ENCODE assay signal across 8 cellular contexts in genomic region chr2:74199871-74200305, GRCh38. TPM values are rescaled to one million over a fixed set of nuclear protein-coding genes. Genes with fewer than 3 reads are reported as not detected.
A peak's percentile ranks its signal among the peaks of the same experiment; 100 is the strongest.
DNase-seq lines count a peak whose midpoint lies in the region; ATAC-seq and TF ChIP-seq lines count a peak whose summit lies in the region.

No MANE protein-coding gene starts in this region.

- no peak for ATAC-seq in Right ventricle myocardium inferior
- no peak for ATAC-seq in stimulated activated naive CD8-positive, alpha-beta T cell treated with anti-CD3 and anti-CD28 coated beads, Interleukin-15, Interleukin-2, amounts not matched to agents 100 U/mL and 50 U/mL, for 24 hours
- no peak for ATAC-seq in HG02759 (IDR thresholded peaks at IDR 0.05; ENCODE audit: unreplicated experiment)

- no peak for TF ChIP-seq CTCF in left ventricle myocardium inferior (IDR thresholded peaks at IDR 0.05; ENCODE audit: borderline replicate concordance)

- H3K27me3 ChIP-seq in left ventricle myocardium inferior (ENCODE audit: low read depth) = no peaks in the 10 kb centered on the region

- peaks cover 71% of the 10 kb centered on the region for H3K4me1 ChIP-seq in left ventricle myocardium inferior

- H3K27ac ChIP-seq in left ventricle myocardium inferior (replicated peaks) = peak overlapping the region; percentile 95

- no peaks in the 10 kb centered on the region for H3K9me3 ChIP-seq in left ventricle myocardium inferior (replicated peaks)

- H3K36me3 ChIP-seq in left ventricle myocardium inferior = no peaks in the 10 kb centered on the region

- intact Hi-C loops in left ventricle myocardium inferior (cut with micrococcal nuclease) = no loop called here
- intact Hi-C loops in Right ventricle myocardium inferior (cut with DNase I) = no loop called here

- H3K4me3 ChIP-seq in left ventricle myocardium inferior (peak overlapping the region; percentile 95), iPS-11a (ENCODE audit: low read depth, low read length) (peak overlapping the region; percentile 95)

- DNase-seq in left ventricle myocardium inferior = no peak
- DNase-seq in Right ventricle myocardium inferior (ENCODE audit: missing footprints) = no peak
- peak; percentile 56 for DNase-seq in activated CD8-positive, alpha-beta memory T cell treated with anti-CD3 and anti-CD28 coated beads, Interleukin-2, amount 50 U/mL, for 48 hours
- DNase-seq in stimulated activated naive CD8-positive, alpha-beta T cell treated with anti-CD3 and anti-CD28 coated beads, Interleukin-15, Interleukin-2, amounts not matched to agents 100 U/mL and 50 U/mL, for 24 hours = peak; percentile 32
- no peak for DNase-seq in SK-N-DZ (ENCODE audit: low spot score)
- DNase-seq in NCI-H1694 treated with DMSO at 0.1 percent for 48 hours (lab: John Stamatoyannopoulos, UW) = no peak

RNA-seq across cellular contexts. Expression of gene MTHFD2, which starts 1.5 kb away (rescaled TPM):
- total RNA-seq in left ventricle myocardium inferior (17.8 TPM), Right ventricle myocardium inferior (24.2 TPM)
- 271 and 312 TPM in 2 replicates for polyA plus RNA-seq in SK-N-DZ (2014; cell fraction: cytosol; rRNA removed)
- 109 and 143 TPM in 2 replicates for polyA plus RNA-seq in SK-N-DZ (2014; cell fraction: nucleus; rRNA removed)

RNA-seq across cellular contexts. Expression of gene MOB1A, which starts 21.2 kb away (rescaled TPM):
- total RNA-seq in left ventricle myocardium inferior (54.9 TPM), Right ventricle myocardium inferior (59.3 TPM)
- polyA plus RNA-seq in SK-N-DZ (2014; cell fraction: cytosol; rRNA removed) = 42.2 and 50.9 TPM in 2 replicates
- polyA plus RNA-seq in SK-N-DZ (2014; cell fraction: nucleus; rRNA removed) = 10.6 and 31.7 TPM in 2 replicates

RNA-seq across cellular contexts. Expression of gene BOLA3, which starts 52.2 kb away (rescaled TPM):
- total RNA-seq in left ventricle myocardium inferior (81.2 TPM), Right ventricle myocardium inferior (88.4 TPM)
- 87.8 and 89.7 TPM in 2 replicates for polyA plus RNA-seq in SK-N-DZ (2014; cell fraction: cytosol; rRNA removed)
- 43.4 and 51.8 TPM in 2 replicates for polyA plus RNA-seq in SK-N-DZ (2014; cell fraction: nucleus; rRNA removed)

Comparison
In these comparisons a context has a peak if more than half of its experiments do, and no peak if none do; other contexts are left out.
1. DNase-seq: peak in activated CD8-positive, alpha-beta memory T cell treated with anti-CD3 and anti-CD28 coated beads, Interleukin-2, amount 50 U/mL, for 48 hours (single experiment) and stimulated activated naive CD8-positive, alpha-beta T cell treated with anti-CD3 and anti-CD28 coated beads, Interleukin-15, Interleukin-2, amounts not matched to agents 100 U/mL and 50 U/mL, for 24 hours (single experiment); none in left ventricle myocardium inferior (single experiment), Right ventricle myocardium inferior (single experiment), SK-N-DZ (single experiment) and NCI-H1694 treated with DMSO at 0.1 percent for 48 hours (single experiment).